In the genomic region with DNA sequence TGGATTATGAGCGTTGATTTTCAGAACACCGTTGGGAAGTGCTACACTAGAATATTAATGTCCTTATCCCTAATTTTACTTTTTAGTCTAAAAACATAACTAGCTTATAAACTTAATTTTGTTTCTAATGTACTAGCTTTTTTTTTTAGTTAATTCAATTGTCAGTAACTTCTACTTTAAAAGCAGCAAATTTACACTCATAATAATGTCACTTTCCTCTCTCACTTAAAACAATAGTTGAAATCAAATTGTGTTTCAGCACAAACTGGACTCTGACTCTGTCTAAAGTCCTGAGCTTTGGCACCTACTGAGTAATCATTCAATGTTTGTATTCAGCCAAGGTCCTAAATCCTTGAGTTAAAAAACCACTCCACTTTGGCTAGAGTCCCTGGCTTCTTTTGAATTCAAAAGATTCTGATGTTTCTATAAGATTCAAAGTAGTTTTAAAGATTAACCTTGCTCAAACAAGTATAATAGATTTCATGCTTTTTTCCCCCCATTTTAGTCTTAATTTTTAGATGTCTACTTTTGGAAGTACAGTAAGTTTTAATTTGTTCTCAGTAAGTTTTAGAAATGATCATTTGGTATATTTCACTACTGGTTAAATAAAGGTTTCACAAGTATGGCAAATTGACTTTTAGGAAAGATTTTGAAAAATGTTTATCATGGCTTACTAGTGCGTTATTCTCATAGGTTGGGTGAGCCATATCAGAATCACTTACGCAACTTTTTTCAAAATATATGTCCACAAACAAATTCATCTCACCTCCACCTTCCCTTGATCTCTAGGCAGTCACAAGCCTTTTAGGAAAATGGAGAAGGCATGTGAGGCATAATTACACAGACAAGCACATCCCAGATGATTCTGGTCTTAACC, we compare ENCODE assay signal across 1 cellular context.
TF ChIP-seq lines count a peak whose summit lies in the region.

No MANE protein-coding gene starts in this region.

TF ChIP-seq in HepG2, 621 proteins besides CTCF, POLR2A, EP300 and RAD21 (continued from another document and continues in another):
- TF ChIP-seq RFXANK (CRISPR knock-in tag; IDR thresholded peaks at IDR 0.05) (no peak), ZNF362 (CRISPR knock-in tag; IDR thresholded peaks at IDR 0.05; ENCODE audit: borderline replicate concordance) (peak; percentile 21; the same call in 1 of the 2 replicates), ARID5B (CRISPR knock-in tag; IDR thresholded peaks at IDR 0.05) (peak; percentile 92), GATAD2A (CRISPR knock-in tag; IDR thresholded peaks at IDR 0.05) (peak; percentile 90), SMAD3 (CRISPR knock-in tag; IDR thresholded peaks at IDR 0.05) (peak; percentile 41; the same call in 1 of the 2 replicates), EHMT2 (IDR thresholded peaks at IDR 0.05; ENCODE audit: borderline replicate concordance, low read depth, low read length) (peak; percentile 62; the same call in 1 of the 2 replicates), ZNF225 (CRISPR knock-in tag; IDR thresholded peaks at IDR 0.05) (no peak), ZNF460 (CRISPR knock-in tag; IDR thresholded peaks at IDR 0.05; ENCODE audit: borderline replicate concordance) (no peak), ZZZ3 (CRISPR knock-in tag; IDR thresholded peaks at IDR 0.05; ENCODE audit: borderline replicate concordance) (no peak), REST (IDR thresholded peaks at IDR 0.05; ENCODE audit: borderline replicate concordance in 1 of 2, low read depth in 1 of 2, low read length in 2 of 2) (peak in 1 of 2 experiments; percentile 74; a peak in 1 of 4 replicates), KAT8 (CRISPR knock-in tag; IDR thresholded peaks at IDR 0.05) (peak; percentile 31; the same call in 1 of the 2 replicates), KAT2B (IDR thresholded peaks at IDR 0.05; ENCODE audit: borderline replicate concordance, low read depth, low read length) (no peak), NFIC (IDR thresholded peaks at IDR 0.05; ENCODE audit: low read length) (peak; percentile 97), ZNF878 (CRISPR knock-in tag; IDR thresholded peaks at IDR 0.05) (peak; percentile 23; the same call in 1 of the 2 replicates), ZSCAN21 (CRISPR knock-in tag; IDR thresholded peaks at IDR 0.05; ENCODE audit: borderline replicate concordance) (no peak), TCF7L2 (IDR thresholded peaks at IDR 0.05; ENCODE audit: low read depth, low read length) (0 out of 2 replicates have a peak, but pooled peaks have one; percentile 50), TOPORS (CRISPR knock-in tag; IDR thresholded peaks at IDR 0.05) (no peak), ZNF276 (CRISPR knock-in tag; IDR thresholded peaks at IDR 0.05; ENCODE audit: low read depth) (no peak), NCOR1 (IDR thresholded peaks at IDR 0.05; ENCODE audit: borderline replicate concordance, low read length) (peak; percentile 100), EEA1 (CRISPR knock-in tag; IDR thresholded peaks at IDR 0.05; ENCODE audit: borderline replicate concordance) (no peak), SIX1 (CRISPR knock-in tag; IDR thresholded peaks at IDR 0.05; ENCODE audit: borderline replicate concordance) (peak; percentile 21; the same call in 1 of the 2 replicates), PAXIP1 (CRISPR knock-in tag; conservative IDR thresholded peaks at IDR 0.05) (peak; percentile 100), ESRRA (CRISPR knock-in tag; IDR thresholded peaks at IDR 0.05; ENCODE audit: low read depth) (peak; percentile 52; the same call in 1 of the 2 replicates), MAFK (conservative IDR thresholded peaks at IDR 0.05 in 1 of 2, IDR thresholded peaks at IDR 0.05 in 1 of 2; ENCODE audit: low read length in 2 of 2) (peak in 1 of 2 experiments; percentile 33; a peak in 2 of 4 replicates), POGZ (CRISPR knock-in tag; IDR thresholded peaks at IDR 0.05) (peak; percentile 65), TRIM24 (CRISPR knock-in tag; IDR thresholded peaks at IDR 0.05) (0 out of 2 replicates have a peak, but pooled peaks have one; percentile 53)
- TF ChIP-seq, protein P1, sequence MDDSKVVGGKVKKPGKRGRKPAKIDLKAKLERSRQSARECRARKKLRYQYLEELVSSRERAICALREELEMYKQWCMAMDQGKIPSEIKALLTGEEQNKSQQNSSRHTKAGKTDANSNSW (CRISPR knock-in tag; IDR thresholded peaks at IDR 0.05; ENCODE audit: borderline replicate concordance): no peak
- TF ChIP-seq, protein P2, sequence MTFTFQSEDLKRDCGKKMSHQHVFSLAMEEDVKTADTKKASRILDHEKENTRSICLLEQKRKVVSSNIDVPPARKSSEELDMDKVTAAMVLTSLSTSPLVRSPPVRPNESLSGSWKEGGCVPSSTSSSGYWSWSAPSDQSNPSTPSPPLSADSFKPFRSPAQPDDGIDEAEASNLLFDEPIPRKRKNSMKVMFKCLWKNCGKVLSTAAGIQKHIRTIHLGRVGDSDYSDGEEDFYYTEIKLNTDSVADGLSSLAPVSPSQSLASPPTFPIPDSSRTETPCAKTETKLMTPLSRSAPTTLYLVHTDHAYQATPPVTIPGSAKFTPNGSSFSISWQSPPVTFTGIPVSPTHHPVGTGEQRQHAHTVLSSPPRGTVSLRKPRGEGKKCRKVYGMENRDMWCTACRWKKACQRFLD (CRISPR knock-in tag; IDR thresholded peaks at IDR 0.05; ENCODE audit: borderline replicate concordance): no peak
